9 cellular contexts compared by ENCODE assay signal in genomic region chr1:204560590-204560989, GRCh38. TPM values are rescaled to one million over a fixed set of nuclear protein-coding genes. Genes with fewer than 3 reads are reported as not detected.
DNase-seq lines count a peak whose midpoint lies in the region; ATAC-seq, FAIRE-seq and TF ChIP-seq lines count a peak whose summit lies in the region.
"Had no signal": no experiment of that assay in that cellular context is flagged by ENCODE, and none has a peak within 500 bp of the region (broad histone marks: within the 10 kb centered on the region; RNA-seq: fewer than 3 reads in every experiment).

No MANE protein-coding gene starts in this region.

- CTCF ChIA-PET in HEK293 (lab: Yijun Ruan, JAX): interaction anchor here (0.9 to 19.5 kb wide), 5 partner anchors 46 to 245 kb away, joined by 3 to 401 read pairs (median 8); no protein-coding TSS in a partner anchor
- CTCF ChIA-PET in activated CD8-positive, alpha-beta memory T cell treated with anti-CD3 and anti-CD28 coated beads, Interleukin-2, amount 10 ng/mL, durations not matched to agents 7 days and 5 days (lab: Charles Lee): interaction anchor here (0.8 to 4.3 kb wide), 4 partner anchors 11 to 246 kb away, joined by 3 to 22 read pairs (median 4); no protein-coding TSS in a partner anchor

- no peak for ATAC-seq in CD4-positive, CD25-positive, alpha-beta regulatory T cell (ENCODE audit: low read depth in 2 of 2)
- ATAC-seq in activated CD8-positive, alpha-beta memory T cell treated with anti-CD3 and anti-CD28 coated beads, Interleukin-2, amount 10 ng/mL, durations not matched to agents 7 days and 5 days: no peak
- ATAC-seq: body of pancreas had no signal

- DNase-seq in CD4-positive, CD25-positive, alpha-beta regulatory T cell: no peak
- peak; percentile 60 for DNase-seq in astrocyte (ENCODE audit: low read depth)
- peak; percentile 33 for DNase-seq in left kidney (ENCODE audit: low read depth, low spot score)
- DNase-seq in NCI-H2081 (lab: John Stamatoyannopoulos, UW): no peak
- no peak for DNase-seq in osteoblast (ENCODE audit: insufficient read length, low spot score, missing footprints)
- DNase-seq in NCI-H2029 (lab: John Stamatoyannopoulos, UW): no peak
- DNase-seq in activated CD8-positive, alpha-beta memory T cell treated with anti-CD3 and anti-CD28 coated beads, Interleukin-2, amount 10 ng/mL, durations not matched to agents 7 days and 5 days: no peak
- DNase-seq: body of pancreas had no signal

- H3K27me3 Mint-ChIP-seq in CD4-positive, CD25-positive, alpha-beta regulatory T cell: no peaks in the 10 kb centered on the region
- H3K27me3 Mint-ChIP-seq in astrocyte (ENCODE audit: low read depth, unreplicated experiment): no peaks in the 10 kb centered on the region
- H3K27me3 Mint-ChIP-seq in activated CD8-positive, alpha-beta memory T cell treated with anti-CD3 and anti-CD28 coated beads, Interleukin-2, amount 10 ng/mL, durations not matched to agents 7 days and 5 days: no peaks in the 10 kb centered on the region

- H3K79me2 ChIP-seq in astrocyte (ENCODE audit: insufficient read depth, low read length) (no peaks in the 10 kb centered on the region), osteoblast (ENCODE audit: insufficient read depth, low read length) (no peaks in the 10 kb centered on the region)

- no peak overlapping the region for H3K27ac ChIP-seq in CD4-positive, CD25-positive, alpha-beta regulatory T cell (ENCODE audit: insufficient read depth, low read length, poor library complexity, severe bottlenecking)
- no peak overlapping the region for H3K27ac ChIP-seq in HEK293 (ENCODE audit: extremely low read depth, low read depth, low read length)
- H3K27ac ChIP-seq in astrocyte (ENCODE audit: low read depth, low read length): no peak overlapping the region
- H3K27ac ChIP-seq in osteoblast (ENCODE audit: low read depth, low read length): no peak overlapping the region
- H3K27ac ChIP-seq: body of pancreas had no signal

- peak overlapping the region; percentile 15 to 94 (median 34) for H3K27ac Mint-ChIP-seq in CD4-positive, CD25-positive, alpha-beta regulatory T cell
- peak overlapping the region; percentile 51 for H3K27ac Mint-ChIP-seq in astrocyte (ENCODE audit: unreplicated experiment)
- no peak overlapping the region for H3K27ac Mint-ChIP-seq in activated CD8-positive, alpha-beta memory T cell treated with anti-CD3 and anti-CD28 coated beads, Interleukin-2, amount 10 ng/mL, durations not matched to agents 7 days and 5 days

- no peaks in the 10 kb centered on the region for H3K9me3 ChIP-seq in CD4-positive, CD25-positive, alpha-beta regulatory T cell (ENCODE audit: control insufficient read depth in 2 of 2, low read length in 2 of 2)
- H3K9me3 ChIP-seq in HEK293 (ENCODE audit: control insufficient read depth, insufficient read depth, low read depth, low read length) (no peaks in the 10 kb centered on the region), astrocyte (ENCODE audit: insufficient read depth, low read depth, low read length) (no peaks in the 10 kb centered on the region), osteoblast (ENCODE audit: low read depth, low read length) (no peaks in the 10 kb centered on the region)
- H3K9me3 ChIP-seq: body of pancreas had no signal

- TF ChIP-seq CTCF in HEK293 (tag by site-specific recombination; IDR thresholded peaks at IDR 0.05) (no peak), astrocyte (IDR thresholded peaks at IDR 0.05; ENCODE audit: insufficient read depth, low read depth, low read length) (no peak), osteoblast (IDR thresholded peaks at IDR 0.05; ENCODE audit: extremely low read depth, low read depth, low read length) (no peak)

- H2AFZ ChIP-seq in astrocyte (ENCODE audit: low read depth, low read length) (no peak overlapping the region), osteoblast (ENCODE audit: low read length) (no peak overlapping the region)

- POLR2A ChIA-PET in HEK293 (lab: Yijun Ruan, JAX): no interaction called here

- H3K4me2 ChIP-seq in astrocyte (ENCODE audit: low read length) (no peak overlapping the region), osteoblast (ENCODE audit: insufficient read depth, low read length) (no peak overlapping the region)

- H4K20me1 ChIP-seq in astrocyte (ENCODE audit: insufficient read depth, low read length): peaks cover 19% of the 10 kb centered on the region
- peaks cover 8% of the 10 kb centered on the region for H4K20me1 ChIP-seq in osteoblast (ENCODE audit: insufficient read depth, low read length)

- no peak overlapping the region for H3K9ac ChIP-seq in astrocyte (ENCODE audit: low read length)

- no peak for FAIRE-seq in astrocyte (lab: Jason Lieb, UNC)

- H3K4me3 Mint-ChIP-seq in CD4-positive, CD25-positive, alpha-beta regulatory T cell: no peak overlapping the region
- peak overlapping the region; percentile 42 for H3K4me3 Mint-ChIP-seq in astrocyte (ENCODE audit: unreplicated experiment)
- H3K4me3 Mint-ChIP-seq in activated CD8-positive, alpha-beta memory T cell treated with anti-CD3 and anti-CD28 coated beads, Interleukin-2, amount 10 ng/mL, durations not matched to agents 7 days and 5 days: no peak overlapping the region

- H3K4me3 ChIP-seq in CD4-positive, CD25-positive, alpha-beta regulatory T cell (ENCODE audit: low read depth, low read length): no peak overlapping the region
- H3K4me3 ChIP-seq in HEK293 (ENCODE audit: low read depth, low read length) (no peak overlapping the region), astrocyte (ENCODE audit: insufficient read depth, low read depth, low read length) (no peak overlapping the region), osteoblast (ENCODE audit: insufficient read depth, low read length) (no peak overlapping the region)
- H3K4me3 ChIP-seq: body of pancreas had no signal

- H3K4me1 ChIP-seq in CD4-positive, CD25-positive, alpha-beta regulatory T cell (ENCODE audit: control insufficient read depth, insufficient read depth, low read length, poor library complexity, severe bottlenecking): peaks cover 27% of the 10 kb centered on the region
- H3K4me1 ChIP-seq in HEK293 (ENCODE audit: control insufficient read depth, insufficient read depth, low read length) (no peaks in the 10 kb centered on the region), astrocyte (ENCODE audit: insufficient read depth, low read length) (no peaks in the 10 kb centered on the region), osteoblast (ENCODE audit: insufficient read depth, low read length) (peaks cover 8% of the 10 kb centered on the region)

- H3K4me1 Mint-ChIP-seq in CD4-positive, CD25-positive, alpha-beta regulatory T cell: peaks cover 36 to 61% (median 43%) of the 10 kb centered on the region in 4 donors
- peaks cover 24% of the 10 kb centered on the region for H3K4me1 Mint-ChIP-seq in astrocyte (ENCODE audit: low read depth, unreplicated experiment)
- H3K4me1 Mint-ChIP-seq in activated CD8-positive, alpha-beta memory T cell treated with anti-CD3 and anti-CD28 coated beads, Interleukin-2, amount 10 ng/mL, durations not matched to agents 7 days and 5 days: peaks cover 39% of the 10 kb centered on the region

- H3K9me3 Mint-ChIP-seq in CD4-positive, CD25-positive, alpha-beta regulatory T cell: no peaks in the 10 kb centered on the region
- no peaks in the 10 kb centered on the region for H3K9me3 Mint-ChIP-seq in astrocyte (ENCODE audit: unreplicated experiment)
- H3K9me3 Mint-ChIP-seq in activated CD8-positive, alpha-beta memory T cell treated with anti-CD3 and anti-CD28 coated beads, Interleukin-2, amount 10 ng/mL, durations not matched to agents 7 days and 5 days (ENCODE audit: low read depth): no peaks in the 10 kb centered on the region

- peaks cover 11% of the 10 kb centered on the region for H3K36me3 ChIP-seq in CD4-positive, CD25-positive, alpha-beta regulatory T cell (ENCODE audit: control insufficient read depth, insufficient read depth, low read length)
- peaks cover 6 to 15% of the 10 kb centered on the region in 2 experiments; a peak in 2 of 3 replicates for H3K36me3 ChIP-seq in HEK293 (ENCODE audit: control insufficient read depth in 2 of 2, insufficient read depth in 1 of 2, low read length in 2 of 2)
- H3K36me3 ChIP-seq in astrocyte (ENCODE audit: insufficient read depth, low read length): no peaks in the 10 kb centered on the region
- peaks cover 4% of the 10 kb centered on the region for H3K36me3 ChIP-seq in osteoblast (ENCODE audit: insufficient read depth, low read length)

- no peaks in the 10 kb centered on the region for H3K27me3 ChIP-seq in CD4-positive, CD25-positive, alpha-beta regulatory T cell (ENCODE audit: control insufficient read depth, insufficient read depth, low read length)
- H3K27me3 ChIP-seq in astrocyte (ENCODE audit: insufficient read depth, low read length) (no peaks in the 10 kb centered on the region), osteoblast (ENCODE audit: insufficient read depth, low read length) (no peaks in the 10 kb centered on the region)
- H3K27me3 ChIP-seq: body of pancreas had no signal

- peaks cover 24% of the 10 kb centered on the region for H3K36me3 Mint-ChIP-seq in CD4-positive, CD25-positive, alpha-beta regulatory T cell
- H3K36me3 Mint-ChIP-seq in astrocyte (ENCODE audit: low read depth, unreplicated experiment): peaks cover 5% of the 10 kb centered on the region
- H3K36me3 Mint-ChIP-seq in activated CD8-positive, alpha-beta memory T cell treated with anti-CD3 and anti-CD28 coated beads, Interleukin-2, amount 10 ng/mL, durations not matched to agents 7 days and 5 days: peaks cover 12% of the 10 kb centered on the region

TF ChIP-seq in HEK293, 187 proteins besides CTCF, POLR2A, EP300 and RAD21 (continues in another document):
- 0 out of 2 replicates have a peak, but pooled peaks have one; percentile 28 for TF ChIP-seq SP7 (tag by site-specific recombination; IDR thresholded peaks at IDR 0.05)
- no peak for TF ChIP-seq KLF16 (tag by site-specific recombination; IDR thresholded peaks at IDR 0.05)
- no peak for TF ChIP-seq MEIS1 (CRISPR knock-in tag; IDR thresholded peaks at IDR 0.05; ENCODE audit: borderline replicate concordance)
- TF ChIP-seq ZNF366 (tag by site-specific recombination; conservative IDR thresholded peaks at IDR 0.05): peak; percentile 76
- TF ChIP-seq ZNF132 (tag by site-specific recombination; IDR thresholded peaks at IDR 0.05; ENCODE audit: borderline replicate concordance): no peak
- peak; percentile 65; the same call in 1 of the 2 replicates for TF ChIP-seq ZNF600 (tag by site-specific recombination; IDR thresholded peaks at IDR 0.05)
- TF ChIP-seq ZNF629 (tag by site-specific recombination; IDR thresholded peaks at IDR 0.05): 0 out of 2 replicates have a peak, but pooled peaks have one; percentile 11

RNA-seq across cellular contexts. Expression of gene MDM4, which starts 44.4 kb away (rescaled TPM):
- total RNA-seq in CD4-positive, CD25-positive, alpha-beta regulatory T cell: 263 TPM
- polyA plus RNA-seq in CD4-positive, CD25-positive, alpha-beta regulatory T cell: 10 to 100 TPM; 10.0 to 20.0 (median 11.3) TPM
- 38.5 and 41.1 TPM in 2 replicates for total RNA-seq in astrocyte
- total RNA-seq in osteoblast: 40.2 and 47.7 TPM in 2 replicates
- 10 to 100 TPM; 74.7 to 100.0 TPM for total RNA-seq in activated CD8-positive, alpha-beta memory T cell treated with anti-CD3 and anti-CD28 coated beads, Interleukin-2, amount 10 ng/mL, durations not matched to agents 7 days and 5 days

Comparison
In these comparisons a context has a peak if more than half of its experiments do, and no peak if none do; other contexts are left out.
1. DNase-seq: peak in astrocyte (single experiment) and left kidney (single experiment); none in CD4-positive, CD25-positive, alpha-beta regulatory T cell (0 of 3), NCI-H2081 (0 of 2), osteoblast (single experiment), NCI-H2029 (single experiment) and activated CD8-positive, alpha-beta memory T cell treated with anti-CD3 and anti-CD28 coated beads, Interleukin-2, amount 10 ng/mL, durations not matched to agents 7 days and 5 days (single experiment).